ENCODE assay signal across 8 cellular contexts in the genomic region with DNA sequence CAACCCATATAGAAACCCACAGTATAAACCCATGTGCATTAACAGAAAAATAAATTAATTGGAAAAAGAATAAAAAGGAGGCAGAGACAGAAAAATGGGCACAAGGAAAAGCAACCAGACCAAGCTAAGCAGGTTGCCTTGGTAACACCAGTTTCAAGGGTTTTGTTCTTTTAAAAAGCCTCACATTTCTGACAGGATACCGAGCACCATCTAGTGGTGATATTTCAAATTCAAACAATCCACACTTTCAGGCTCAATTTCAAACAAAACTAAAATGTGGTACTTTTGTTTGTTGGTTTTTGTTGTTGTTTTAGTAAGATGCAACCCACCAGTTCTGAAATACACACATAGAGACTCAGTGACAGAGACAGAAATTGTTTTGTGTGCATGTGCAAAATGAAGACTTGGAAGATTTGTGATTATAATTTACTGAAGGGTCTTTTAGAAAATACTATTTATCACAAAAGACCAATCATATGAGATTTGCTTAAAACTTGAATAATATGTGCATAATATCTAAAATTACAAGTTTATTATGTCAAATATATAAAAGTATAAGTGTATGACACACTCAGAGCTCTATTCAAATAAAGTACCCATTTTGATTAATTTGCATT.
A peak's percentile ranks its signal among the peaks of the same experiment; 100 is the strongest.
DNase-seq lines count a peak whose midpoint lies in the region; ATAC-seq and TF ChIP-seq lines count a peak whose summit lies in the region.

No MANE protein-coding gene starts in this region.

- no peak for TF ChIP-seq POLR2A in stomach (IDR thresholded peaks at IDR 0.05)

- peak in 2 of 3 experiments; percentile 58 to 73 for TF ChIP-seq CTCF in ascending aorta (IDR thresholded peaks at IDR 0.05)
- peak in 2 of 7 experiments; percentile 38 to 46 for TF ChIP-seq CTCF in stomach (IDR thresholded peaks at IDR 0.05)

- no peak overlapping the region for H3K27ac Mint-ChIP-seq in stimulated activated effector memory CD8-positive, alpha-beta T cell treated with anti-CD3 and anti-CD28 coated beads, Interleukin-12 subunit alpha, Interleukin-12 subunit beta, amount 100 ng/mL, for 72 hours

- H3K9me3 Mint-ChIP-seq in stimulated activated effector memory CD8-positive, alpha-beta T cell treated with anti-CD3 and anti-CD28 coated beads, Interleukin-12 subunit alpha, Interleukin-12 subunit beta, amount 100 ng/mL, for 72 hours, result no peaks in the 10 kb centered on the region

- TF ChIP-seq EP300 in stomach (IDR thresholded peaks at IDR 0.05), result no peak

- H3K4me3 Mint-ChIP-seq in stimulated activated effector memory CD8-positive, alpha-beta T cell treated with anti-CD3 and anti-CD28 coated beads, Interleukin-12 subunit alpha, Interleukin-12 subunit beta, amount 100 ng/mL, for 72 hours, result no peak overlapping the region

- intact Hi-C loops in ascending aorta (cut with DNase I), result loop anchor here (5.0 kb wide), 1 partner anchor 296 kb away; no protein-coding TSS in a partner anchor
- intact Hi-C loops in stomach (cut with DNase I; ENCODE audit: low total_unique reads), result no loop called here

- no peaks in the 10 kb centered on the region for H3K27me3 ChIP-seq in ascending aorta
- H3K27me3 ChIP-seq in stomach, result no peaks in the 10 kb centered on the region

- H3K4me3 ChIP-seq in ascending aorta (no peak overlapping the region), stomach (no peak overlapping the region)

- H3K4me1 Mint-ChIP-seq in stimulated activated effector memory CD8-positive, alpha-beta T cell treated with anti-CD3 and anti-CD28 coated beads, Interleukin-12 subunit alpha, Interleukin-12 subunit beta, amount 100 ng/mL, for 72 hours, result no peaks in the 10 kb centered on the region

- no peaks in the 10 kb centered on the region for H3K9me3 ChIP-seq in ascending aorta
- no peaks in the 10 kb centered on the region for H3K9me3 ChIP-seq in stomach

- WGBS in stomach, 5 donors, result 0% methylated on average over 1 of the region's 1 CpG

- H3K4me1 ChIP-seq in ascending aorta (no peaks in the 10 kb centered on the region), stomach (no peaks in the 10 kb centered on the region)

- ATAC-seq in GM19043 (IDR thresholded peaks at IDR 0.05; ENCODE audit: low read depth, unreplicated experiment), result peak; percentile 89
- peak; percentile 62 for ATAC-seq in HG03097 (IDR thresholded peaks at IDR 0.05; ENCODE audit: low FRiP score, unreplicated experiment)
- no peak for ATAC-seq in stimulated activated effector memory CD8-positive, alpha-beta T cell treated with anti-CD3 and anti-CD28 coated beads, Interleukin-12 subunit alpha, Interleukin-12 subunit beta, amount 100 ng/mL, for 72 hours

- no peaks in the 10 kb centered on the region for H3K36me3 Mint-ChIP-seq in stimulated activated effector memory CD8-positive, alpha-beta T cell treated with anti-CD3 and anti-CD28 coated beads, Interleukin-12 subunit alpha, Interleukin-12 subunit beta, amount 100 ng/mL, for 72 hours

- DNase-seq in COLO668 (lab: John Stamatoyannopoulos, UW; ENCODE audit: unreplicated experiment) (peak; percentile 5), NCI-H2107 treated with DMSO at 0.1 percent for 48 hours (lab: John Stamatoyannopoulos, UW; ENCODE audit: unreplicated experiment) (peak; percentile 54), ascending aorta (ENCODE audit: low spot score in 2 of 2) (no peak), left kidney (ENCODE audit: low read depth, low spot score) (peak; percentile 80), stomach (no peak)
- DNase-seq in stimulated activated effector memory CD8-positive, alpha-beta T cell treated with anti-CD3 and anti-CD28 coated beads, Interleukin-12 subunit alpha, Interleukin-12 subunit beta, amount 100 ng/mL, for 72 hours (ENCODE audit: low spot score in 2 of 2), result no peak

- H3K27ac ChIP-seq in ascending aorta (no peak overlapping the region), stomach (no peak overlapping the region)

- no peaks in the 10 kb centered on the region for H3K36me3 ChIP-seq in ascending aorta
- no peaks in the 10 kb centered on the region for H3K36me3 ChIP-seq in stomach

Comparison
In these comparisons a context has a peak if more than half of its experiments do, and no peak if none do; other contexts are left out.
1. DNase-seq: peak in COLO668 (single experiment), NCI-H2107 treated with DMSO at 0.1 percent for 48 hours (single experiment) and left kidney (single experiment); none in ascending aorta (0 of 2), stimulated activated effector memory CD8-positive, alpha-beta T cell treated with anti-CD3 and anti-CD28 coated beads, Interleukin-12 subunit alpha, Interleukin-12 subunit beta, amount 100 ng/mL, for 72 hours (0 of 2) and stomach (single experiment).